In the genomic region with DNA sequence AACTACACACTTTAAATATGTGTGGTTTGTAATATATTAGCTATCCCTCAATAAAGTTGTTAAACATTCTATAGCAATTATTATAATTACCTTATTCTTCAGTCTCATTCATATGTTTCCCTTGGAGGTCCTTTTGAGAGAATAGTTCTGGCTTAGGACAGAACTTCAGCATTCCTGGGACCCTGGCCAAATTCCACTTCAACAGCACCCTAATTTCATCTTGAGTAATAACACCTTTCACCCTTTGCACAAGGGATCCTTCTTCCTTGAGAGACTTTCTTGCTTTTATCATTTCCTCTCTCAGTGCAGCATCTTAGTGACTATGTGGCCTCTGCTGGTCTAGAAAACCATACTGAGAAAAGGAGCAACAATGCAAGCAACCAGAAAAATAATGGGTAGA, we compare ENCODE assay signal across 24 cellular contexts.
DNase-seq lines count a peak whose midpoint lies in the region; TF ChIP-seq lines count a peak whose summit lies in the region.
"Had no signal": no experiment of that assay in that cellular context is flagged by ENCODE, and none has a peak within 500 bp of the region (broad histone marks: within the 10 kb centered on the region; RNA-seq: fewer than 3 reads in every experiment).

No MANE protein-coding gene starts in this region.

- H3K27ac Mint-ChIP-seq in nephron (peak overlapping the region; percentile 5 to 51 (median 13)), nephron progenitor cell (no peak overlapping the region)
- H3K27ac Mint-ChIP-seq: CD14-positive monocyte; CD4-positive, alpha-beta memory T cell; CD4-positive, CD25-positive, alpha-beta regulatory T cell; CD8-positive, alpha-beta memory T cell had no signal

- no peaks in the 10 kb centered on the region for H3K36me3 Mint-ChIP-seq in nephron (ENCODE audit: low read depth)
- no peaks in the 10 kb centered on the region for H3K36me3 Mint-ChIP-seq in nephron progenitor cell (ENCODE audit: low read depth)
- H3K36me3 Mint-ChIP-seq: CD14-positive monocyte; CD4-positive, alpha-beta memory T cell; CD4-positive, CD25-positive, alpha-beta regulatory T cell; CD8-positive, alpha-beta memory T cell had no signal

- no peak overlapping the region for H3K4me3 ChIP-seq in AG10803 (ENCODE audit: low read length)
- no peak overlapping the region for H3K4me3 ChIP-seq in choroid plexus epithelial cell (ENCODE audit: low read depth, low read length)
- H3K4me3 ChIP-seq: A549, BLaER1, GM12878 had no signal

- H3K4me3 Mint-ChIP-seq in nephron = no peak overlapping the region
- no peak overlapping the region for H3K4me3 Mint-ChIP-seq in nephron progenitor cell
- H3K4me3 Mint-ChIP-seq: CD14-positive monocyte; CD4-positive, alpha-beta memory T cell; CD4-positive, CD25-positive, alpha-beta regulatory T cell; CD8-positive, alpha-beta memory T cell had no signal

- H3K9me3 Mint-ChIP-seq in nephron (no peaks in the 10 kb centered on the region), nephron progenitor cell (no peaks in the 10 kb centered on the region)

- TF ChIP-seq CTCF in AG10803 (conservative IDR thresholded peaks at IDR 0.05; ENCODE audit: low read length) (no peak), choroid plexus epithelial cell (conservative IDR thresholded peaks at IDR 0.05; ENCODE audit: low read depth, low read length) (no peak), nephron (IDR thresholded peaks at IDR 0.05; ENCODE audit: unreplicated experiment in 3 of 3) (no peak), nephron progenitor cell (IDR thresholded peaks at IDR 0.05) (no peak)

- DNase-seq in AG10803 (ENCODE audit: low read depth) (peak; percentile 36), NCI-H226 (peak; percentile 61), choroid plexus epithelial cell (ENCODE audit: low read depth) (peak; percentile 58), iPS-NIHi7 (ENCODE audit: extremely low spot score) (no peak), hypothalamus (lab: John Stamatoyannopoulos, UW) (no peak), nephron progenitor cell (no peak)
- DNase-seq: BE2C; C1 segment of cervical spinal cord; CD4-positive, alpha-beta memory T cell; CD4-positive, CD25-positive, alpha-beta regulatory T cell; CD8-positive, alpha-beta memory T cell; COR-L47; DMS 273 treated with DMSO at 0.1 percent for 48 hours; DMS153; DMS53; DMS79; DND-41; EL; GDM1 had no signal

- H3K27me3 Mint-ChIP-seq in nephron (ENCODE audit: low read depth) (no peaks in the 10 kb centered on the region), nephron progenitor cell (ENCODE audit: low read depth, poor library complexity) (peaks cover 3% of the 10 kb centered on the region)
- H3K27me3 Mint-ChIP-seq: CD4-positive, alpha-beta memory T cell; CD4-positive, CD25-positive, alpha-beta regulatory T cell; CD8-positive, alpha-beta memory T cell had no signal

- H3K4me1 Mint-ChIP-seq in nephron (peaks cover 17% of the 10 kb centered on the region), nephron progenitor cell (no peaks in the 10 kb centered on the region)
- H3K4me1 Mint-ChIP-seq: CD14-positive monocyte; CD4-positive, alpha-beta memory T cell; CD4-positive, CD25-positive, alpha-beta regulatory T cell; CD8-positive, alpha-beta memory T cell had no signal

Comparison
In these comparisons a context has a peak if more than half of its experiments do, and no peak if none do; other contexts are left out.
1. DNase-seq: peak in AG10803 (single experiment), NCI-H226 (single experiment) and choroid plexus epithelial cell (single experiment); none in iPS-NIHi7 (single experiment), hypothalamus (0 of 51) and nephron progenitor cell (single experiment).